1 cellular context compared by ENCODE assay signal in genomic region chr14:90399541-90400444, GRCh38.
A peak's percentile ranks its signal among the peaks of the same experiment; 100 is the strongest.
TF ChIP-seq lines count a peak whose summit lies in the region.

No MANE protein-coding gene starts in this region.

TF ChIP-seq in K562, 482 proteins besides CTCF, POLR2A, EP300 and RAD21 (continued from another document and continues in another):
- no peak for TF ChIP-seq HOMEZ (CRISPR knock-in tag; IDR thresholded peaks at IDR 0.05)
- no peak for TF ChIP-seq ZNF3 (CRISPR knock-in tag; IDR thresholded peaks at IDR 0.05)
- TF ChIP-seq MYC (IDR thresholded peaks at IDR 0.05; ENCODE audit: low read depth, low read length) = peak; percentile 37; the same call in 1 of the 2 replicates
- TF ChIP-seq MYC (CRISPR knock-in tag; IDR thresholded peaks at IDR 0.05; ENCODE audit: borderline replicate concordance, low read depth) = no peak
- no peak for TF ChIP-seq ZNF695 (CRISPR knock-in tag; IDR thresholded peaks at IDR 0.05)
- TF ChIP-seq ILF3 (IDR thresholded peaks at IDR 0.05; ENCODE audit: borderline replicate concordance) = no peak
- no peak for TF ChIP-seq ID3 (CRISPR knock-in tag; IDR thresholded peaks at IDR 0.05)
- TF ChIP-seq ID3 (tag; IDR thresholded peaks at IDR 0.05) = no peak
- TF ChIP-seq ZNF830 (CRISPR knock-in tag; IDR thresholded peaks at IDR 0.05) = no peak
- peak; percentile 17 to 62; a peak in 2 of 4 replicates for TF ChIP-seq RCOR1 (IDR thresholded peaks at IDR 0.05; ENCODE audit: borderline replicate concordance in 1 of 2, low read depth in 2 of 2, low read length in 2 of 2)
- TF ChIP-seq TEAD4 (IDR thresholded peaks at IDR 0.05; ENCODE audit: low read length) = 0 out of 2 replicates have a peak, but pooled peaks have one; percentile 12
- TF ChIP-seq TEAD4 (CRISPR knock-in tag; IDR thresholded peaks at IDR 0.05; ENCODE audit: borderline replicate concordance) = no peak
- TF ChIP-seq NFRKB (IDR thresholded peaks at IDR 0.05; ENCODE audit: low read depth) = no peak
- no peak for TF ChIP-seq MBD1 (CRISPR knock-in tag; IDR thresholded peaks at IDR 0.05)
- 0 out of 2 replicates have a peak, but pooled peaks have one; percentile 38 for TF ChIP-seq KAT7 (CRISPR knock-in tag; IDR thresholded peaks at IDR 0.05; ENCODE audit: borderline replicate concordance)
- no peak for TF ChIP-seq ZNF717 (CRISPR knock-in tag; IDR thresholded peaks at IDR 0.05)
- no peak for TF ChIP-seq SRSF9 (IDR thresholded peaks at IDR 0.05; ENCODE audit: borderline replicate concordance, low read depth, low read length)
- TF ChIP-seq HNRNPL (IDR thresholded peaks at IDR 0.05; ENCODE audit: low read depth, low read length) = 0 out of 2 replicates have a peak, but pooled peaks have one; percentile 41
- no peak for TF ChIP-seq USF1 (CRISPR knock-in tag; IDR thresholded peaks at IDR 0.05)
- TF ChIP-seq NR0B1 (IDR thresholded peaks at IDR 0.05; ENCODE audit: partially characterized antibody) = no peak
- TF ChIP-seq ZNF175 (CRISPR knock-in tag; IDR thresholded peaks at IDR 0.05; ENCODE audit: low read depth) = peak; percentile 44; the same call in 1 of the 2 replicates
- no peak for TF ChIP-seq MTA3 (IDR thresholded peaks at IDR 0.05; ENCODE audit: borderline replicate concordance)
- TF ChIP-seq KDM2B (CRISPR knock-in tag; IDR thresholded peaks at IDR 0.05) = no peak
- no peak for TF ChIP-seq TARDBP (IDR thresholded peaks at IDR 0.05)
- TF ChIP-seq KLF16 (IDR thresholded peaks at IDR 0.05) = peak; percentile 46; the same call in 1 of the 2 replicates
- no peak for TF ChIP-seq SMARCB1 (IDR thresholded peaks at IDR 0.05; ENCODE audit: insufficient read length, low read depth)
- peak; percentile 93 for TF ChIP-seq TFAP4 (CRISPR knock-in tag; IDR thresholded peaks at IDR 0.05; ENCODE audit: borderline replicate concordance)
- TF ChIP-seq HNRNPK (IDR thresholded peaks at IDR 0.05; ENCODE audit: low read depth, low read length, poor library complexity, severe bottlenecking) = no peak
- no peak for TF ChIP-seq ZNF644 (tag; IDR thresholded peaks at IDR 0.05; ENCODE audit: low read depth)
- TF ChIP-seq MIER1 (IDR thresholded peaks at IDR 0.05; ENCODE audit: low read depth) = no peak
- TF ChIP-seq GATA2 (CRISPR knock-in tag; IDR thresholded peaks at IDR 0.05) = peak; percentile 39; the same call in 1 of the 2 replicates
- TF ChIP-seq ZNF143 (CRISPR knock-in tag; IDR thresholded peaks at IDR 0.05) = no peak
- TF ChIP-seq TOE1 (IDR thresholded peaks at IDR 0.05; ENCODE audit: borderline replicate concordance) = no peak
- TF ChIP-seq TOE1 (CRISPR knock-in tag; IDR thresholded peaks at IDR 0.05; ENCODE audit: borderline replicate concordance, low read depth) = no peak
- TF ChIP-seq MXI1 (IDR thresholded peaks at IDR 0.05; ENCODE audit: low read depth, low read length) = no peak
- TF ChIP-seq YY1 (IDR thresholded peaks at IDR 0.05; ENCODE audit: borderline replicate concordance in 1 of 3, control insufficient read depth in 1 of 3, extremely low read depth in 1 of 3, insufficient read depth in 3 of 3, insufficient read length in 1 of 3, insufficient replicate concordance in 2 of 3, low read depth in 1 of 3, low read length in 2 of 3) = peak in 2 of 3 experiments; percentile 48 to 67
- TF ChIP-seq ZNF407 (IDR thresholded peaks at IDR 0.05; ENCODE audit: low read depth) = no peak
- 0 out of 2 replicates have a peak, but pooled peaks have one; percentile 11 for TF ChIP-seq BCOR (IDR thresholded peaks at IDR 0.05)
- no peak for TF ChIP-seq ZNF311 (CRISPR knock-in tag; IDR thresholded peaks at IDR 0.05)
- TF ChIP-seq RNF2 (IDR thresholded peaks at IDR 0.05) = no peak
- TF ChIP-seq EWSR1 (IDR thresholded peaks at IDR 0.05; ENCODE audit: borderline replicate concordance, low read depth, partially characterized antibody) = no peak
- peak; percentile 44 for TF ChIP-seq VEZF1 (CRISPR knock-in tag; IDR thresholded peaks at IDR 0.05)
- TF ChIP-seq ZNF124 (CRISPR knock-in tag; IDR thresholded peaks at IDR 0.05) = no peak
- no peak for TF ChIP-seq KLF13 (tag; IDR thresholded peaks at IDR 0.05; ENCODE audit: borderline replicate concordance, low read depth)
- no peak for TF ChIP-seq ZNF707 (CRISPR knock-in tag; conservative IDR thresholded peaks at IDR 0.05)
- peak; percentile 83 for TF ChIP-seq SMC3 (conservative IDR thresholded peaks at IDR 0.05; ENCODE audit: insufficient read depth, low read depth, low read length)
- 0 out of 2 replicates have a peak, but pooled peaks have one; percentile 42 for TF ChIP-seq GABPB1 (CRISPR knock-in tag; IDR thresholded peaks at IDR 0.05)
- no peak for TF ChIP-seq USF2 (CRISPR knock-in tag; IDR thresholded peaks at IDR 0.05)
- no peak for TF ChIP-seq ZNF274 (IDR thresholded peaks at IDR 0.05; ENCODE audit: borderline replicate concordance, low read depth, low read length)
- no peak for TF ChIP-seq ADNP (tag; IDR thresholded peaks at IDR 0.05)
- TF ChIP-seq ZNF174 (CRISPR knock-in tag; IDR thresholded peaks at IDR 0.05) = no peak
- 0 out of 2 replicates have a peak, but pooled peaks have one; percentile 28 for TF ChIP-seq RFX5 (IDR thresholded peaks at IDR 0.05; ENCODE audit: low read depth, low read length)
- no peak for TF ChIP-seq SMARCC2 (IDR thresholded peaks at IDR 0.05; ENCODE audit: low read depth)
